Comparison of ENCODE assay signal across 36 cellular contexts in the genomic region with DNA sequence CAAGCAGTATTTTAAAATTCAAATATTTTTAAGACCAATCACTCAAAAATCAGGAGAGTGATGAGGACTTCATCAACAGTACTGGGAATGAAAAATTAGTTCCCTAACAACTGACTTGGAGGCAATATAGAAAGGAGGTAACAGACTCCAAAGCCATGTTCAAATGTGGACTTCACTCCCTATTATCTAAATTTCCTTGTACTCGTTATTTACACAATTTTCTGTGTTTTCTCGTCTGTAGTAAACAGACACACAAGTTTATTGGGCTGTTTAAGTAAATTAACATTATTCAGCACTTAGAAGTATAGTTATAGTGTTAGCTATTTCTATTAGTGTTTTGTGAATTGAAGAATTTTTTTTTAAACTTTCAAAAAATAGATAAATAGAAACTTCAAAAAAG.
"Had no signal": no experiment of that assay in that cellular context is flagged by ENCODE, and none has a peak within 500 bp of the region (broad histone marks: within the 10 kb centered on the region; RNA-seq: fewer than 3 reads in every experiment).

No MANE protein-coding gene starts in this region.

- H3K36me3 ChIP-seq: adrenal gland, heart left ventricle, WERI-Rb-1 had no signal

- H3K27me3 ChIP-seq: adrenal gland, body of pancreas, heart left ventricle had no signal

- ATAC-seq: activated CD4-positive, CD25-positive, alpha-beta regulatory T cell treated with anti-CD3 and anti-CD28 coated beads, Interleukin-2, amount 50 U/mL, for 24 hours; activated CD8-positive, alpha-beta T cell treated with anti-CD3 and anti-CD28 coated beads for 36 hours; activated naive CD8-positive, alpha-beta T cell treated with anti-CD3 and anti-CD28 coated beads, Interleukin-2, amount 50 U/mL, for 24 hours; activated T-cell treated with anti-CD3 and anti-CD28 coated beads, Interleukin-2, amount 50 U/mL, for 4 hours; activated T-helper 17 cell treated with anti-CD3 and anti-CD28 coated beads, Interleukin-2, amount 50 U/mL, for 72 hours; body of pancreas; effector memory CD8-positive, alpha-beta T cell; heart left ventricle; T-helper 17 cell had no signal

- H3K9me3 ChIP-seq: adrenal gland, body of pancreas, heart left ventricle had no signal

- H3K27ac ChIP-seq: body of pancreas, epithelial cell of prostate, heart left ventricle, WERI-Rb-1 had no signal

- H3K4me3 ChIP-seq: adrenal gland, body of pancreas, heart left ventricle had no signal

- H3K4me1 Mint-ChIP-seq: activated naive CD8-positive, alpha-beta T cell treated with anti-CD3 and anti-CD28 coated beads for 36 hours; activated naive CD8-positive, alpha-beta T cell treated with anti-CD3 and anti-CD28 coated beads, Interleukin-2, amount 50 U/mL, for 24 hours; activated T-helper 17 cell treated with anti-CD3 and anti-CD28 coated beads, Interleukin-2, amount 50 U/mL, for 72 hours; T-helper 17 cell had no signal

- H3K27me3 Mint-ChIP-seq: activated B cell treated with CpG ODN at 0.5 μM for 24 hours; activated CD8-positive, alpha-beta T cell treated with anti-CD3 and anti-CD28 coated beads for 36 hours; activated naive CD8-positive, alpha-beta T cell treated with anti-CD3 and anti-CD28 coated beads for 36 hours; activated naive CD8-positive, alpha-beta T cell treated with anti-CD3 and anti-CD28 coated beads, Interleukin-2, amount 50 U/mL, for 24 hours; activated T-helper 17 cell treated with anti-CD3 and anti-CD28 coated beads, Interleukin-2, amount 50 U/mL, for 72 hours; effector memory CD8-positive, alpha-beta T cell; T-helper 17 cell had no signal

- DNase-seq: activated B cell treated with CpG ODN at 0.5 μM for 24 hours; activated CD4-positive, alpha-beta T cell treated with anti-CD3 and anti-CD28 coated beads for 48 hours; activated CD4-positive, alpha-beta T cell treated with anti-CD3 and anti-CD28 coated beads, Interleukin-2, amount 50 U/mL, for 1 hour; activated CD4-positive, alpha-beta T cell treated with anti-CD3 and anti-CD28 coated beads, Interleukin-2, amount 50 U/mL, for 48 hours; activated CD8-positive, alpha-beta memory T cell treated with anti-CD3 and anti-CD28 coated beads for 24 hours; activated CD8-positive, alpha-beta T cell treated with anti-CD3 and anti-CD28 coated beads for 36 hours; activated effector memory CD4-positive, alpha-beta T cell treated with Interleukin-2 at 50 U/mL for 16 hours; activated gamma-delta T cell treated with Interleukin-2 at 50 U/mL for 16 hours; activated naive CD4-positive, alpha-beta T cell treated with anti-CD3 and anti-CD28 coated beads, Interleukin-2, amount 50 U/mL, for 16 hours; activated naive CD4-positive, alpha-beta T cell treated with Interleukin-2 at 50 U/mL for 16 hours; activated naive CD8-positive, alpha-beta T cell treated with anti-CD3 and anti-CD28 coated beads for 36 hours; activated naive CD8-positive, alpha-beta T cell treated with anti-CD3 and anti-CD28 coated beads, Interleukin-2, amount 50 U/mL, for 24 hours; activated T-cell treated with anti-CD3 and anti-CD28 coated beads, Interleukin-2, amount 50 U/mL, for 4 hours; amygdala; aorta; caudate nucleus; cortex of kidney; dermis blood vessel endothelial cell; effector CD4-positive, alpha-beta T cell; effector memory CD8-positive, alpha-beta T cell; glutamatergic neuron; heart left ventricle; T-helper 1 cell; T-helper 17 cell; T1000; WERI-Rb-1 had no signal

- H3K9me3 Mint-ChIP-seq: activated naive CD8-positive, alpha-beta T cell treated with anti-CD3 and anti-CD28 coated beads for 36 hours; T-helper 2 cell treated with Interferon-gamma antibody and Interleukin-4, amounts not matched to agents 5 μg/mL and 100 μg/mL, for 36 hours had no signal

- H3K36me3 Mint-ChIP-seq: activated naive CD8-positive, alpha-beta T cell treated with anti-CD3 and anti-CD28 coated beads for 36 hours had no signal

- H3K4me3 Mint-ChIP-seq: activated B cell treated with CpG ODN at 0.5 μM for 24 hours; activated CD8-positive, alpha-beta T cell treated with anti-CD3 and anti-CD28 coated beads for 36 hours; activated naive CD8-positive, alpha-beta T cell treated with anti-CD3 and anti-CD28 coated beads for 36 hours; activated naive CD8-positive, alpha-beta T cell treated with anti-CD3 and anti-CD28 coated beads, Interleukin-2, amount 50 U/mL, for 24 hours; activated T-cell treated with anti-CD3 and anti-CD28 coated beads, Interleukin-2, amount 50 U/mL, for 4 hours; activated T-helper 17 cell treated with anti-CD3 and anti-CD28 coated beads, Interleukin-2, amount 50 U/mL, for 72 hours; effector memory CD8-positive, alpha-beta T cell; T-helper 17 cell; T-helper 2 cell treated with Interferon-gamma antibody and Interleukin-4, amounts not matched to agents 5 μg/mL and 100 μg/mL, for 36 hours had no signal

- H3K4me1 ChIP-seq: body of pancreas, heart left ventricle had no signal

- H3K27ac Mint-ChIP-seq: activated B cell treated with CpG ODN at 0.5 μM for 24 hours; activated CD8-positive, alpha-beta T cell treated with anti-CD3 and anti-CD28 coated beads for 36 hours; activated naive CD8-positive, alpha-beta T cell treated with anti-CD3 and anti-CD28 coated beads for 36 hours; activated naive CD8-positive, alpha-beta T cell treated with anti-CD3 and anti-CD28 coated beads, Interleukin-2, amount 50 U/mL, for 24 hours; activated T-helper 17 cell treated with anti-CD3 and anti-CD28 coated beads, Interleukin-2, amount 50 U/mL, for 72 hours; effector memory CD8-positive, alpha-beta T cell; T-helper 17 cell; T-helper 2 cell treated with Interferon-gamma antibody and Interleukin-4, amounts not matched to agents 5 μg/mL and 100 μg/mL, for 36 hours had no signal

- FAIRE-seq: colon, endometrium, endothelial cell of umbilical vein, frontal cortex had no signal
